ENCODE assay signal across 7 cellular contexts in the genomic region with DNA sequence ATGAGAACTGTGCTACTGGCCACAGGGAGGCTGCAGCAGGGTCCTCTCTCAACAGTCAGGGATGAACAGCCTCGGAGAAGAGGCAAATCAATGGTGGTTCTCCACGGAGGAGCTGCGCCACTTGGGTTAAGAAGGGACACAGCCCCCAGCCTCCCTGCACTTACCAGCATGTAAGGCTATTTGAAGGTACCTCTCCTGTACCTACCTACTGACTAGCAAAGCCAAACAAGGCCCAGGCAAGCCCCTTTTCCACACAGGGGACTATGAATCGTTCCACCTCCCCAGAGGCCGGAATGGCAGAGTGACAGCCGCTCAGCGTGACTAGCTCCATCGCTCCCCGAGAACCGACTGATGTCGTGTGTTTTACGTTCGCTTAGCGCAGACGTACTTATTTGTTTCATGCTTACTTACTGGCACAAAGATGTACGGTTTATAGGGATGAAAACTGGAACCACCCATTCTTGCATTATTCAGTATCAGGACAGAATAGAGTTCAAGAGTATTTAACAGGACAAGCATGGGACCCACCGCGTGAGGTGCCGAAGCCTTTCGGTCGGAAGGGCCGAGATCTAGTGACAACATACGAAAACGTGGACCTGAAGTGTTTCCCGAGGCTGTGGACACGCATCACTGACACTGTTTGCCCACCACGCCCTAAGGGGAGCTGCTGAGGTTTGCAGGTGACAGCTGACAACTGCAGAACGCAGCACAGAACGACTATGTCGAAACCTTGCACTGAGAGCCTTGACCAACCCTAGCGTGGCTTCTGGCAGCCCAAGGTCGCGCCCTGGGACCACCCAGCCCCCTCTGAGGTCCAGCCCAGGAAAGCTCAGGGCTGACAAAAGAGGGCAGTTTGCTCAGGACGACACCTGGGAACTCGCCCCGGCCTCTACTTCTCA. TPM values are rescaled to one million over a fixed set of nuclear protein-coding genes. Genes with fewer than 3 reads are reported as not detected.
DNase-seq lines count a peak whose midpoint lies in the region; ATAC-seq and TF ChIP-seq lines count a peak whose summit lies in the region.

No MANE protein-coding gene starts in this region.

- H3K4me3 Mint-ChIP-seq in T-cell = peak overlapping the region; percentile 84 to 94 (median 91)

- H3K27ac ChIP-seq in heart right ventricle (peak overlapping the region in 4 of 10 donors; percentile 69 to 90 (median 85)), smooth muscle cell (ENCODE audit: low read depth) (no peak overlapping the region)

- peak overlapping the region in 1 of 2 donors; percentile 44 for H3K27ac Mint-ChIP-seq in T-cell

- peak overlapping the region; percentile 90 for H3K9ac ChIP-seq in smooth muscle cell (ENCODE audit: low read depth)

- H3K27me3 ChIP-seq in HAP-1 (ENCODE audit: low read depth) = no peaks in the 10 kb centered on the region
- no peaks in the 10 kb centered on the region for H3K27me3 ChIP-seq in heart right ventricle
- no peaks in the 10 kb centered on the region for H3K27me3 ChIP-seq in smooth muscle cell (ENCODE audit: low read depth)

- POLR2A ChIA-PET in T-cell (lab: Charles Lee) = interaction anchor here in 1 of 2 donors (0.6 kb wide), 1 partner anchor 54 kb away, joined by 4 read pairs; no protein-coding TSS in a partner anchor

- WGBS in heart right ventricle, 2 donors = 54 to 59% methylated on average over 36 of the region's 36 CpGs
- WGBS in smooth muscle cell (ENCODE audit: low lambda C conversion rate) = 68% methylated on average over 36 of the region's 36 CpGs

- peaks cover 7% of the 10 kb centered on the region for H3K36me3 Mint-ChIP-seq in T-cell

- H3K27me3 Mint-ChIP-seq in T-cell = no peaks in the 10 kb centered on the region

- H2AFZ ChIP-seq in smooth muscle cell (ENCODE audit: low read depth) = no peak overlapping the region

- H3K4me1 ChIP-seq in HAP-1 = peaks cover 3% of the 10 kb centered on the region; the same call in 1 of the 2 replicates
- peaks cover 10 to 52% (median 32%) of the 10 kb centered on the region in 9 donors for H3K4me1 ChIP-seq in heart right ventricle
- H3K4me1 ChIP-seq in smooth muscle cell (ENCODE audit: low read depth) = peaks cover 7% of the 10 kb centered on the region

- TF ChIP-seq CTCF in heart right ventricle (IDR thresholded peaks at IDR 0.05) (no peak), smooth muscle cell (IDR thresholded peaks at IDR 0.05; ENCODE audit: borderline replicate concordance, insufficient read depth, poor library complexity, severe bottlenecking) (no peak)

- H3K9me3 Mint-ChIP-seq in T-cell = no peaks in the 10 kb centered on the region

- intact Hi-C loops in heart right ventricle (cut with DNase I) = loop anchor here in 1 of 10 donors (10.0 kb wide), 1 partner anchor 243 kb away; a partner anchor contains a TSS

- H3K36me3 ChIP-seq in HAP-1 (replicated peaks) (peaks cover 19% of the 10 kb centered on the region), heart right ventricle (peaks cover 0 to 30% (median 0%) of the 10 kb centered on the region in 9 donors), smooth muscle cell (ENCODE audit: low read depth) (no peaks in the 10 kb centered on the region)

- no peak for DNase-seq in HAP-1 (ENCODE audit: low spot score in 2 of 2)
- no peak for DNase-seq in T-cell
- peak in 1 of 2 donors; percentile 9 for DNase-seq in heart right ventricle
- no peak for DNase-seq in smooth muscle cell (lab: John Stamatoyannopoulos, UW; ENCODE audit: unreplicated experiment)
- DNase-seq in stimulated activated CD4-positive, alpha-beta T cell treated with anti-CD3 and anti-CD28 coated beads, Interleukin-4, amount 100 ng/mL, for 1 hour = no peak
- no peak for DNase-seq in foreskin melanocyte
- no peak for DNase-seq in HUDEP-2 (lab: John Stamatoyannopoulos, UW; ENCODE audit: unreplicated experiment in 76 of 76)

- peaks cover 36% of the 10 kb centered on the region for H3K79me2 ChIP-seq in smooth muscle cell (ENCODE audit: low read depth)

- in situ Hi-C loops in HAP-1 (cut with MboI; ENCODE audit: low sequenced_read_pairs) = no loop called here

- peak overlapping the region; percentile 71 for H3K4me3 ChIP-seq in HAP-1
- peak overlapping the region; percentile 81 to 100 (median 92) for H3K4me3 ChIP-seq in heart right ventricle
- H3K4me3 ChIP-seq in smooth muscle cell = peak overlapping the region; percentile 83

- peaks cover 42 to 56% (median 45%) of the 10 kb centered on the region in 3 donors for H3K4me1 Mint-ChIP-seq in T-cell

- peaks cover 2% of the 10 kb centered on the region for H3F3A ChIP-seq in smooth muscle cell (ENCODE audit: low read depth)

- peak overlapping the region; percentile 99 for H3K4me2 ChIP-seq in smooth muscle cell

- H4K20me1 ChIP-seq in smooth muscle cell (ENCODE audit: low read depth) = peaks cover 55% of the 10 kb centered on the region

- H3K9me3 ChIP-seq in HAP-1 (no peaks in the 10 kb centered on the region), heart right ventricle (no peaks in the 10 kb centered on the region), smooth muscle cell (replicated peaks; ENCODE audit: low read depth) (no peaks in the 10 kb centered on the region)

- ATAC-seq in T-cell (replicated peaks in 1 of 4) (no peak), heart right ventricle (no peak)

- CTCF ChIA-PET in T-cell (lab: Charles Lee) = interaction anchor here in 1 of 2 donors (1.8 kb wide), 1 partner anchor 15 kb away, joined by 15 read pairs; a partner anchor contains a TSS

RNA-seq across cellular contexts. Expression of a gene that starts 1.0 kb away (rescaled TPM):
- total RNA-seq in T-cell (100 to 1,000 TPM in 3 of 5 donors, 10 to 100 TPM in 2; 73.8 to 169 (median 161) TPM), heart right ventricle (10 to 100 TPM in 4 of 10 donors, 1 to 10 TPM in 6; 6.2 to 21.4 (median 9.2) TPM), smooth muscle cell (9.5 and 9.8 TPM in 2 replicates)
- polyA plus RNA-seq in heart right ventricle (10 to 100 TPM; 12.5 to 30.4 TPM), smooth muscle cell (18.6 and 23.4 TPM in 2 replicates)

RNA-seq across cellular contexts. Expression of a gene that starts 1.3 kb away (rescaled TPM):
- total RNA-seq in T-cell (10 to 100 TPM; 35.0 to 60.8 (median 51.2) TPM), heart right ventricle (10 to 100 TPM; 49.6 to 74.8 (median 58.9) TPM), smooth muscle cell (50.2 and 60.6 TPM in 2 replicates)
- polyA plus RNA-seq in heart right ventricle (10 to 100 TPM; 41.5 to 68.0 TPM), smooth muscle cell (111 and 141 TPM in 2 replicates)

RNA-seq across cellular contexts. Expression of a gene that starts 15.1 kb away (rescaled TPM):
- 10 to 100 TPM in 3 of 5 donors, 1 to 10 TPM in 2; 9.0 to 15.8 (median 11.2) TPM for total RNA-seq in T-cell
- 10 to 100 TPM in 1 of 10 donors, 1 to 10 TPM in 9; 6.4 to 14.4 (median 7.6) TPM for total RNA-seq in heart right ventricle
- 10 to 100 TPM in 1 of 2 donors, 1 to 10 TPM in 1; 8.8 to 20.9 TPM for polyA plus RNA-seq in heart right ventricle
- total RNA-seq in smooth muscle cell = 3.0 and 4.6 TPM in 2 replicates
- polyA plus RNA-seq in smooth muscle cell = 13.4 and 17.6 TPM in 2 replicates

RNA-seq across cellular contexts. Expression of a gene that starts 57.3 kb away (rescaled TPM):
- total RNA-seq in T-cell = 10 to 100 TPM; 52.8 to 95.2 (median 82.3) TPM
- 10 to 100 TPM; 27.8 to 50.0 (median 37.9) TPM for total RNA-seq in heart right ventricle
- polyA plus RNA-seq in heart right ventricle = 10 to 100 TPM; 56.0 to 56.2 TPM
- total RNA-seq in smooth muscle cell = 61.4 and 61.6 TPM in 2 replicates
- 97.1 and 98.4 TPM in 2 replicates for polyA plus RNA-seq in smooth muscle cell
